In the genomic region with DNA sequence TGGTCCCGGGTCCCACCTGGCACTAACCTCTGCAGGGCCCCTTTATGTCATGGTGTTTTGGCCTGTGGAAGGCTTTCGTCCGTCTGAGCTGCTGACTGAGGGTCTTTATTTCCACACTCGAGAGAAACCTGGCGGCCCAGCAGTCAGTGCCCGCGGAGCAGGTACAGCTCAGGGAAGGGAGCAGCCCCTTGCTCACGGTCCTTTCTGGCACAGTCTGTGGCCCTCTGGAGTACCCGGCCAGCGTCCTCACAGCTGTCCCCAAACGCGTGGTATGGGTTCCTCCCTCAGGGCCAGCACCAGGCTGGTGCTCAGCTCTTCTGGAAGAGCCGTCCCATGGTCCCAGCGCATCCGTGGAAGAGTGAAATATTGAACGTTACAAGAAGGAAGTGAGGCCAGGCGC, we compare ENCODE assay signal across 2 cellular contexts.
A peak's percentile ranks its signal among the peaks of the same experiment; 100 is the strongest.
TF ChIP-seq lines count a peak whose summit lies in the region.

No MANE protein-coding gene starts in this region.

TF ChIP-seq in GM23338, 12 proteins besides CTCF, POLR2A, EP300 and RAD21:
- TF ChIP-seq EZH2 (IDR thresholded peaks at IDR 0.05; ENCODE audit: low read depth, unreplicated experiment) = no peak
- TF ChIP-seq ZNF114 (CRISPR knock-in tag; IDR thresholded peaks at IDR 0.05) = no peak
- TF ChIP-seq ZNF331 (CRISPR knock-in tag; IDR thresholded peaks at IDR 0.05; ENCODE audit: low read depth) = no peak
- TF ChIP-seq, protein P1, sequence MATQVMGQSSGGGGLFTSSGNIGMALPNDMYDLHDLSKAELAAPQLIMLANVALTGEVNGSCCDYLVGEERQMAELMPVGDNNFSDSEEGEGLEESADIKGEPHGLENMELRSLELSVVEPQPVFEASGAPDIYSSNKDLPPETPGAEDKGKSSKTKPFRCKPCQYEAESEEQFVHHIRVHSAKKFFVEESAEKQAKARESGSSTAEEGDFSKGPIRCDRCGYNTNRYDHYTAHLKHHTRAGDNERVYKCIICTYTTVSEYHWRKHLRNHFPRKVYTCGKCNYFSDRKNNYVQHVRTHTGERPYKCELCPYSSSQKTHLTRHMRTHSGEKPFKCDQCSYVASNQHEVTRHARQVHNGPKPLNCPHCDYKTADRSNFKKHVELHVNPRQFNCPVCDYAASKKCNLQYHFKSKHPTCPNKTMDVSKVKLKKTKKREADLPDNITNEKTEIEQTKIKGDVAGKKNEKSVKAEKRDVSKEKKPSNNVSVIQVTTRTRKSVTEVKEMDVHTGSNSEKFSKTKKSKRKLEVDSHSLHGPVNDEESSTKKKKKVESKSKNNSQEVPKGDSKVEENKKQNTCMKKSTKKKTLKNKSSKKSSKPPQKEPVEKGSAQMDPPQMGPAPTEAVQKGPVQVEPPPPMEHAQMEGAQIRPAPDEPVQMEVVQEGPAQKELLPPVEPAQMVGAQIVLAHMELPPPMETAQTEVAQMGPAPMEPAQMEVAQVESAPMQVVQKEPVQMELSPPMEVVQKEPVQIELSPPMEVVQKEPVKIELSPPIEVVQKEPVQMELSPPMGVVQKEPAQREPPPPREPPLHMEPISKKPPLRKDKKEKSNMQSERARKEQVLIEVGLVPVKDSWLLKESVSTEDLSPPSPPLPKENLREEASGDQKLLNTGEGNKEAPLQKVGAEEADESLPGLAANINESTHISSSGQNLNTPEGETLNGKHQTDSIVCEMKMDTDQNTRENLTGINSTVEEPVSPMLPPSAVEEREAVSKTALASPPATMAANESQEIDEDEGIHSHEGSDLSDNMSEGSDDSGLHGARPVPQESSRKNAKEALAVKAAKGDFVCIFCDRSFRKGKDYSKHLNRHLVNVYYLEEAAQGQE (IDR thresholded peaks at IDR 0.05; ENCODE audit: unreplicated experiment) = no peak
- TF ChIP-seq, protein P2, sequence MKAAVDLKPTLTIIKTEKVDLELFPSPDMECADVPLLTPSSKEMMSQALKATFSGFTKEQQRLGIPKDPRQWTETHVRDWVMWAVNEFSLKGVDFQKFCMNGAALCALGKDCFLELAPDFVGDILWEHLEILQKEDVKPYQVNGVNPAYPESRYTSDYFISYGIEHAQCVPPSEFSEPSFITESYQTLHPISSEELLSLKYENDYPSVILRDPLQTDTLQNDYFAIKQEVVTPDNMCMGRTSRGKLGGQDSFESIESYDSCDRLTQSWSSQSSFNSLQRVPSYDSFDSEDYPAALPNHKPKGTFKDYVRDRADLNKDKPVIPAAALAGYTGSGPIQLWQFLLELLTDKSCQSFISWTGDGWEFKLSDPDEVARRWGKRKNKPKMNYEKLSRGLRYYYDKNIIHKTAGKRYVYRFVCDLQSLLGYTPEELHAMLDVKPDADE (IDR thresholded peaks at IDR 0.05) = no peak
- TF ChIP-seq NANOG (IDR thresholded peaks at IDR 0.05; ENCODE audit: borderline replicate concordance) = no peak
- TF ChIP-seq, protein P3, sequence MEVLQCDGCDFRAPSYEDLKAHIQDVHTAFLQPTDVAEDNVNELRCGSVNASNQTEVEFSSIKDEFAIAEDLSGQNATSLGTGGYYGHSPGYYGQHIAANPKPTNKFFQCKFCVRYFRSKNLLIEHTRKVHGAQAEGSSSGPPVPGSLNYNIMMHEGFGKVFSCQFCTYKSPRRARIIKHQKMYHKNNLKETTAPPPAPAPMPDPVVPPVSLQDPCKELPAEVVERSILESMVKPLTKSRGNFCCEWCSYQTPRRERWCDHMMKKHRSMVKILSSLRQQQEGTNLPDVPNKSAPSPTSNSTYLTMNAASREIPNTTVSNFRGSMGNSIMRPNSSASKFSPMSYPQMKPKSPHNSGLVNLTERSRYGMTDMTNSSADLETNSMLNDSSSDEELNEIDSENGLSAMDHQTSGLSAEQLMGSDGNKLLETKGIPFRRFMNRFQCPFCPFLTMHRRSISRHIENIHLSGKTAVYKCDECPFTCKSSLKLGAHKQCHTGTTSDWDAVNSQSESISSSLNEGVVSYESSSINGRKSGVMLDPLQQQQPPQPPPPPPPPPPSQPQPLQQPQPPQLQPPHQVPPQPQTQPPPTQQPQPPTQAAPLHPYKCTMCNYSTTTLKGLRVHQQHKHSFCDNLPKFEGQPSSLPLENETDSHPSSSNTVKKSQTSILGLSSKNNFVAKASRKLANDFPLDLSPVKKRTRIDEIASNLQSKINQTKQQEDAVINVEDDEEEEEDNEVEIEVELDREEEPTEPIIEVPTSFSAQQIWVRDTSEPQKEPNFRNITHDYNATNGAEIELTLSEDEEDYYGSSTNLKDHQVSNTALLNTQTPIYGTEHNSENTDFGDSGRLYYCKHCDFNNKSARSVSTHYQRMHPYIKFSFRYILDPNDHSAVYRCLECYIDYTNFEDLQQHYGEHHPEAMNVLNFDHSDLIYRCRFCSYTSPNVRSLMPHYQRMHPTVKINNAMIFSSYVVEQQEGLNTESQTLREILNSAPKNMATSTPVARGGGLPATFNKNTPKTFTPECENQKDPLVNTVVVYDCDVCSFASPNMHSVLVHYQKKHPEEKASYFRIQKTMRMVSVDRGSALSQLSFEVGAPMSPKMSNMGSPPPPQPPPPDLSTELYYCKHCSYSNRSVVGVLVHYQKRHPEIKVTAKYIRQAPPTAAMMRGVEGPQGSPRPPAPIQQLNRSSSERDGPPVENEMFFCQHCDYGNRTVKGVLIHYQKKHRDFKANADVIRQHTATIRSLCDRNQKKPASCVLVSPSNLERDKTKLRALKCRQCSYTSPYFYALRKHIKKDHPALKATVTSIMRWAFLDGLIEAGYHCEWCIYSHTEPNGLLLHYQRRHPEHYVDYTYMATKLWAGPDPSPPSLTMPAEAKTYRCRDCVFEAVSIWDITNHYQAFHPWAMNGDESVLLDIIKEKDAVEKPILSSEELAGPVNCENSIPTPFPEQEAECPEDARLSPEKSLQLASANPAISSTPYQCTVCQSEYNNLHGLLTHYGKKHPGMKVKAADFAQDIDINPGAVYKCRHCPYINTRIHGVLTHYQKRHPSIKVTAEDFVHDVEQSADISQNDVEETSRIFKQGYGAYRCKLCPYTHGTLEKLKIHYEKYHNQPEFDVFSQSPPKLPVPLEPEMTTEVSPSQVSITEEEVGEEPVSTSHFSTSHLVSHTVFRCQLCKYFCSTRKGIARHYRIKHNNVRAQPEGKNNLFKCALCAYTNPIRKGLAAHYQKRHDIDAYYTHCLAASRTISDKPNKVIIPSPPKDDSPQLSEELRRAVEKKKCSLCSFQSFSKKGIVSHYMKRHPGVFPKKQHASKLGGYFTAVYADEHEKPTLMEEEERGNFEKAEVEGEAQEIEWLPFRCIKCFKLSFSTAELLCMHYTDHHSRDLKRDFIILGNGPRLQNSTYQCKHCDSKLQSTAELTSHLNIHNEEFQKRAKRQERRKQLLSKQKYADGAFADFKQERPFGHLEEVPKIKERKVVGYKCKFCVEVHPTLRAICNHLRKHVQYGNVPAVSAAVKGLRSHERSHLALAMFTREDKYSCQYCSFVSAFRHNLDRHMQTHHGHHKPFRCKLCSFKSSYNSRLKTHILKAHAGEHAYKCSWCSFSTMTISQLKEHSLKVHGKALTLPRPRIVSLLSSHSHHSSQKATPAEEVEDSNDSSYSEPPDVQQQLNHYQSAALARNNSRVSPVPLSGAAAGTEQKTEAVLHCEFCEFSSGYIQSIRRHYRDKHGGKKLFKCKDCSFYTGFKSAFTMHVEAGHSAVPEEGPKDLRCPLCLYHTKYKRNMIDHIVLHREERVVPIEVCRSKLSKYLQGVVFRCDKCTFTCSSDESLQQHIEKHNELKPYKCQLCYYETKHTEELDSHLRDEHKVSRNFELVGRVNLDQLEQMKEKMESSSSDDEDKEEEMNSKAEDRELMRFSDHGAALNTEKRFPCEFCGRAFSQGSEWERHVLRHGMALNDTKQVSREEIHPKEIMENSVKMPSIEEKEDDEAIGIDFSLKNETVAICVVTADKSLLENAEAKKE (CRISPR knock-in tag; IDR thresholded peaks at IDR 0.05) = no peak
- no peak for TF ChIP-seq POLR2AphosphoS5 (IDR thresholded peaks at IDR 0.05; ENCODE audit: low read depth)
- no peak for TF ChIP-seq JUNB (IDR thresholded peaks at IDR 0.05; ENCODE audit: unreplicated experiment)
- TF ChIP-seq CREB1 (CRISPR knock-in tag; IDR thresholded peaks at IDR 0.05; ENCODE audit: low read depth) = no peak

TF ChIP-seq in K562, 482 proteins besides CTCF, POLR2A, EP300 and RAD21:
- TF ChIP-seq POLR2G (IDR thresholded peaks at IDR 0.05; ENCODE audit: low read depth, low read length) = 0 out of 2 replicates have a peak, but pooled peaks have one; percentile 10
- TF ChIP-seq ZNF212 (CRISPR knock-in tag; IDR thresholded peaks at IDR 0.05) = no peak
